ENCODE assay signal across 34 cellular contexts in genomic region chr9:8400378-8400777, GRCh38.
"Had no signal": no experiment of that assay in that cellular context is flagged by ENCODE, and none has a peak within 500 bp of the region (broad histone marks: within the 10 kb centered on the region; RNA-seq: fewer than 3 reads in every experiment).

No MANE protein-coding gene starts in this region.

- H3K9me3 ChIP-seq: MG63 had no signal

- H3K36me3 ChIP-seq: MG63 had no signal

- DNase-seq: Karpas-422, Kasumi-1, MG63, MM.1S, MV-4-11, NCI-H1048, NCI-H1092, NCI-H1092 treated with DMSO at 0.1 percent for 48 hours, NCI-H1105, NCI-H1105 treated with DMSO at 0.1 percent for 48 hours, NCI-H1417, NCI-H1417 treated with DMSO at 0.1 percent for 48 hours, NCI-H1436, NCI-H1436 treated with DMSO at 0.1 percent for 48 hours, NCI-H146, NCI-H1694, NCI-H1694 treated with DMSO at 0.1 percent for 48 hours, NCI-H187, NCI-H187 treated with DMSO at 0.1 percent for 48 hours, NCI-H1930, NCI-H2029, NCI-H2029 treated with DMSO at 0.1 percent for 48 hours, NCI-H2081, NCI-H2081 treated with DMSO at 0.1 percent for 48 hours, NCI-H2107, NCI-H2171, NCI-H2171 treated with DMSO at 0.1 percent for 48 hours, NCI-H2227 treated with DMSO at 0.1 percent for 48 hours, NCI-H226, NCI-H345, NCI-H446, NCI-H446 treated with DMSO at 0.1 percent for 48 hours, NCI-H510A, NCI-H510A treated with DMSO at 0.1 percent for 48 hours had no signal

- H3K27me3 ChIP-seq: MG63 had no signal

- H3K4me3 ChIP-seq: MG63 had no signal
